In the genomic region with DNA sequence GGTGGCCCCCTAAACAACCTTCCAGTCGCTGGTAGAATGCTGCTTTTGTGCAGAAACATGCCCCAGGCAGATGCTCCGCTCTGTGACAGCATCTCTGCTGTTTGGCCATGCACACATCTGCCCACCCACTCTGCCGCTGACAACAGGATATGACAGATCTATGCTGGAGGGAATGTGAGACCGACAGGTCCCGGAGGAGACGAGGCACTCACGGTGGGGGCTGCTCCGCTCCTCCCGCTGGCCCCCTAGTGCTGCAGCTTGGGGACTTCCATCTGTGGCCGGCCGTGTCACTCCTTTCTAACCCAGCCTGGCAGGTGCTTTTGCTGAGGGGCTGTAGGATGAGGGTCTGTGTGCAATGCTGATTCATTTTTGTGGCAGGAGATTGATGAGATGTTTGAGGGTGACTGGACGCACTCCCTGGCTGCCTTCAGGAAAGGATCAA, we compare ENCODE assay signal across 1 cellular context.
TF ChIP-seq lines count a peak whose summit lies in the region.

No MANE protein-coding gene starts in this region.

TF ChIP-seq in GM12878, 131 proteins besides CTCF, POLR2A, EP300 and RAD21 (continued from another document and continues in another):
- TF ChIP-seq, protein P1, sequence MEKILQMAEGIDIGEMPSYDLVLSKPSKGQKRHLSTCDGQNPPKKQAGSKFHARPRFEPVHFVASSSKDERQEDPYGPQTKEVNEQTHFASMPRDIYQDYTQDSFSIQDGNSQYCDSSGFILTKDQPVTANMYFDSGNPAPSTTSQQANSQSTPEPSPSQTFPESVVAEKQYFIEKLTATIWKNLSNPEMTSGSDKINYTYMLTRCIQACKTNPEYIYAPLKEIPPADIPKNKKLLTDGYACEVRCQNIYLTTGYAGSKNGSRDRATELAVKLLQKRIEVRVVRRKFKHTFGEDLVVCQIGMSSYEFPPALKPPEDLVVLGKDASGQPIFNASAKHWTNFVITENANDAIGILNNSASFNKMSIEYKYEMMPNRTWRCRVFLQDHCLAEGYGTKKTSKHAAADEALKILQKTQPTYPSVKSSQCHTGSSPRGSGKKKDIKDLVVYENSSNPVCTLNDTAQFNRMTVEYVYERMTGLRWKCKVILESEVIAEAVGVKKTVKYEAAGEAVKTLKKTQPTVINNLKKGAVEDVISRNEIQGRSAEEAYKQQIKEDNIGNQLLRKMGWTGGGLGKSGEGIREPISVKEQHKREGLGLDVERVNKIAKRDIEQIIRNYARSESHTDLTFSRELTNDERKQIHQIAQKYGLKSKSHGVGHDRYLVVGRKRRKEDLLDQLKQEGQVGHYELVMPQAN (conservative IDR thresholded peaks at IDR 0.05): no peak
- TF ChIP-seq IKZF1 (conservative IDR thresholded peaks at IDR 0.05) (peak; percentile 90), YY1 (IDR thresholded peaks at IDR 0.05; ENCODE audit: low read depth, low read length) (no peak), NR2F1 (conservative IDR thresholded peaks at IDR 0.05) (no peak; the same call in 1 of the 2 replicates), FOXK2 (IDR thresholded peaks at IDR 0.05) (no peak), MTA3 (IDR thresholded peaks at IDR 0.05; ENCODE audit: borderline replicate concordance, low read length) (no peak), IRF4 (IDR thresholded peaks at IDR 0.05; ENCODE audit: low read depth, low read length) (no peak), HDGF (IDR thresholded peaks at IDR 0.05) (peak; percentile 62; the same call in 1 of the 2 replicates), CHD4 (IDR thresholded peaks at IDR 0.05) (no peak), ZNF24 (IDR thresholded peaks at IDR 0.05) (no peak), ATF7 (IDR thresholded peaks at IDR 0.05; ENCODE audit: low read depth) (0 out of 2 replicates have a peak, but pooled peaks have one; percentile 34), TCF7 (IDR thresholded peaks at IDR 0.05; ENCODE audit: borderline replicate concordance) (no peak), POLR2AphosphoS5 (IDR thresholded peaks at IDR 0.05; ENCODE audit: low read length) (no peak), TCF3 (IDR thresholded peaks at IDR 0.05; ENCODE audit: borderline replicate concordance, insufficient read depth, low read depth, low read length) (no peak), EGR1 (IDR thresholded peaks at IDR 0.05; ENCODE audit: borderline replicate concordance in 1 of 2, low read depth in 2 of 2, low read length in 2 of 2) (peak in 1 of 2 experiments; percentile 55; a peak in 1 of 3 replicates), NBN (IDR thresholded peaks at IDR 0.05) (peak; percentile 76; the same call in 1 of the 2 replicates), EZH2 (IDR thresholded peaks at IDR 0.05; ENCODE audit: borderline replicate concordance, control insufficient read depth, low read depth, low read length) (no peak), GABPA (IDR thresholded peaks at IDR 0.05; ENCODE audit: low read depth) (no peak), STAT1 (conservative IDR thresholded peaks at IDR 0.05) (no peak), ASH2L (IDR thresholded peaks at IDR 0.05; ENCODE audit: borderline replicate concordance, low read depth) (no peak), TARDBP (IDR thresholded peaks at IDR 0.05; ENCODE audit: borderline replicate concordance) (no peak), ZNF622 (IDR thresholded peaks at IDR 0.05) (no peak), SREBF1 (IDR thresholded peaks at IDR 0.05; ENCODE audit: low read length) (no peak), MEF2A (IDR thresholded peaks at IDR 0.05; ENCODE audit: insufficient read depth, low read depth, low read length) (no peak), POLR2AphosphoS2 (IDR thresholded peaks at IDR 0.05; ENCODE audit: low read depth, low read length) (no peak), HDAC6 (IDR thresholded peaks at IDR 0.05; ENCODE audit: unreplicated experiment) (no peak), SMAD5 (IDR thresholded peaks at IDR 0.05; ENCODE audit: low read depth) (no peak)
- TF ChIP-seq, protein P2, sequence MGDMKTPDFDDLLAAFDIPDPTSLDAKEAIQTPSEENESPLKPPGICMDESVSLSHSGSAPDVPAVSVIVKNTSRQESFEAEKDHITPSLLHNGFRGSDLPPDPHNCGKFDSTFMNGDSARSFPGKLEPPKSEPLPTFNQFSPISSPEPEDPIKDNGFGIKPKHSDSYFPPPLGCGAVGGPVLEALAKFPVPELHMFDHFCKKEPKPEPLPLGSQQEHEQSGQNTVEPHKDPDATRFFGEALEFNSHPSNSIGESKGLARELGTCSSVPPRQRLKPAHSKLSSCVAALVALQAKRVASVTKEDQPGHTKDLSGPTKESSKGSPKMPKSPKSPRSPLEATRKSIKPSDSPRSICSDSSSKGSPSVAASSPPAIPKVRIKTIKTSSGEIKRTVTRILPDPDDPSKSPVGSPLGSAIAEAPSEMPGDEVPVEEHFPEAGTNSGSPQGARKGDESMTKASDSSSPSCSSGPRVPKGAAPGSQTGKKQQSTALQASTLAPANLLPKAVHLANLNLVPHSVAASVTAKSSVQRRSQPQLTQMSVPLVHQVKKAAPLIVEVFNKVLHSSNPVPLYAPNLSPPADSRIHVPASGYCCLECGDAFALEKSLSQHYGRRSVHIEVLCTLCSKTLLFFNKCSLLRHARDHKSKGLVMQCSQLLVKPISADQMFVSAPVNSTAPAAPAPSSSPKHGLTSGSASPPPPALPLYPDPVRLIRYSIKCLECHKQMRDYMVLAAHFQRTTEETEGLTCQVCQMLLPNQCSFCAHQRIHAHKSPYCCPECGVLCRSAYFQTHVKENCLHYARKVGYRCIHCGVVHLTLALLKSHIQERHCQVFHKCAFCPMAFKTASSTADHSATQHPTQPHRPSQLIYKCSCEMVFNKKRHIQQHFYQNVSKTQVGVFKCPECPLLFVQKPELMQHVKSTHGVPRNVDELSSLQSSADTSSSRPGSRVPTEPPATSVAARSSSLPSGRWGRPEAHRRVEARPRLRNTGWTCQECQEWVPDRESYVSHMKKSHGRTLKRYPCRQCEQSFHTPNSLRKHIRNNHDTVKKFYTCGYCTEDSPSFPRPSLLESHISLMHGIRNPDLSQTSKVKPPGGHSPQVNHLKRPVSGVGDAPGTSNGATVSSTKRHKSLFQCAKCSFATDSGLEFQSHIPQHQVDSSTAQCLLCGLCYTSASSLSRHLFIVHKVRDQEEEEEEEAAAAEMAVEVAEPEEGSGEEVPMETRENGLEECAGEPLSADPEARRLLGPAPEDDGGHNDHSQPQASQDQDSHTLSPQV (IDR thresholded peaks at IDR 0.05): no peak
- TF ChIP-seq, protein P3, sequence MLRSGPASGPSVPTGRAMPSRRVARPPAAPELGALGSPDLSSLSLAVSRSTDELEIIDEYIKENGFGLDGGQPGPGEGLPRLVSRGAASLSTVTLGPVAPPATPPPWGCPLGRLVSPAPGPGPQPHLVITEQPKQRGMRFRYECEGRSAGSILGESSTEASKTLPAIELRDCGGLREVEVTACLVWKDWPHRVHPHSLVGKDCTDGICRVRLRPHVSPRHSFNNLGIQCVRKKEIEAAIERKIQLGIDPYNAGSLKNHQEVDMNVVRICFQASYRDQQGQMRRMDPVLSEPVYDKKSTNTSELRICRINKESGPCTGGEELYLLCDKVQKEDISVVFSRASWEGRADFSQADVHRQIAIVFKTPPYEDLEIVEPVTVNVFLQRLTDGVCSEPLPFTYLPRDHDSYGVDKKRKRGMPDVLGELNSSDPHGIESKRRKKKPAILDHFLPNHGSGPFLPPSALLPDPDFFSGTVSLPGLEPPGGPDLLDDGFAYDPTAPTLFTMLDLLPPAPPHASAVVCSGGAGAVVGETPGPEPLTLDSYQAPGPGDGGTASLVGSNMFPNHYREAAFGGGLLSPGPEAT (IDR thresholded peaks at IDR 0.05; ENCODE audit: low read depth): peak; percentile 81
- TF ChIP-seq, protein P4, sequence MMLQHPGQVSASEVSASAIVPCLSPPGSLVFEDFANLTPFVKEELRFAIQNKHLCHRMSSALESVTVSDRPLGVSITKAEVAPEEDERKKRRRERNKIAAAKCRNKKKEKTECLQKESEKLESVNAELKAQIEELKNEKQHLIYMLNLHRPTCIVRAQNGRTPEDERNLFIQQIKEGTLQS (IDR thresholded peaks at IDR 0.05; ENCODE audit: borderline replicate concordance, extremely low read depth, low read depth, low read length): no peak
- TF ChIP-seq, protein P5, sequence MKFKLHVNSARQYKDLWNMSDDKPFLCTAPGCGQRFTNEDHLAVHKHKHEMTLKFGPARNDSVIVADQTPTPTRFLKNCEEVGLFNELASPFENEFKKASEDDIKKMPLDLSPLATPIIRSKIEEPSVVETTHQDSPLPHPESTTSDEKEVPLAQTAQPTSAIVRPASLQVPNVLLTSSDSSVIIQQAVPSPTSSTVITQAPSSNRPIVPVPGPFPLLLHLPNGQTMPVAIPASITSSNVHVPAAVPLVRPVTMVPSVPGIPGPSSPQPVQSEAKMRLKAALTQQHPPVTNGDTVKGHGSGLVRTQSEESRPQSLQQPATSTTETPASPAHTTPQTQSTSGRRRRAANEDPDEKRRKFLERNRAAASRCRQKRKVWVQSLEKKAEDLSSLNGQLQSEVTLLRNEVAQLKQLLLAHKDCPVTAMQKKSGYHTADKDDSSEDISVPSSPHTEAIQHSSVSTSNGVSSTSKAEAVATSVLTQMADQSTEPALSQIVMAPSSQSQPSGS (IDR thresholded peaks at IDR 0.05; ENCODE audit: low read length): no peak
- TF ChIP-seq, protein P6, sequence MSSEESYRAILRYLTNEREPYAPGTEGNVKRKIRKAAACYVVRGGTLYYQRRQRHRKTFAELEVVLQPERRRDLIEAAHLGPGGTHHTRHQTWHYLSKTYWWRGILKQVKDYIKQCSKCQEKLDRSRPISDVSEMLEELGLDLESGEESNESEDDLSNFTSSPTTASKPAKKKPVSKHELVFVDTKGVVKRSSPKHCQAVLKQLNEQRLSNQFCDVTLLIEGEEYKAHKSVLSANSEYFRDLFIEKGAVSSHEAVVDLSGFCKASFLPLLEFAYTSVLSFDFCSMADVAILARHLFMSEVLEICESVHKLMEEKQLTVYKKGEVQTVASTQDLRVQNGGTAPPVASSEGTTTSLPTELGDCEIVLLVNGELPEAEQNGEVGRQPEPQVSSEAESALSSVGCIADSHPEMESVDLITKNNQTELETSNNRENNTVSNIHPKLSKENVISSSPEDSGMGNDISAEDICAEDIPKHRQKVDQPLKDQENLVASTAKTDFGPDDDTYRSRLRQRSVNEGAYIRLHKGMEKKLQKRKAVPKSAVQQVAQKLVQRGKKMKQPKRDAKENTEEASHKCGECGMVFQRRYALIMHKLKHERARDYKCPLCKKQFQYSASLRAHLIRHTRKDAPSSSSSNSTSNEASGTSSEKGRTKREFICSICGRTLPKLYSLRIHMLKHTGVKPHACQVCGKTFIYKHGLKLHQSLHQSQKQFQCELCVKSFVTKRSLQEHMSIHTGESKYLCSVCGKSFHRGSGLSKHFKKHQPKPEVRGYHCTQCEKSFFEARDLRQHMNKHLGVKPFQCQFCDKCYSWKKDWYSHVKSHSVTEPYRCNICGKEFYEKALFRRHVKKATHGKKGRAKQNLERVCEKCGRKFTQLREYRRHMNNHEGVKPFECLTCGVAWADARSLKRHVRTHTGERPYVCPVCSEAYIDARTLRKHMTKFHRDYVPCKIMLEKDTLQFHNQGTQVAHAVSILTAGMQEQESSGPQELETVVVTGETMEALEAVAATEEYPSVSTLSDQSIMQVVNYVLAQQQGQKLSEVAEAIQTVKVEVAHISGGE (CRISPR knock-in tag; IDR thresholded peaks at IDR 0.05): no peak
- TF ChIP-seq, protein P7, sequence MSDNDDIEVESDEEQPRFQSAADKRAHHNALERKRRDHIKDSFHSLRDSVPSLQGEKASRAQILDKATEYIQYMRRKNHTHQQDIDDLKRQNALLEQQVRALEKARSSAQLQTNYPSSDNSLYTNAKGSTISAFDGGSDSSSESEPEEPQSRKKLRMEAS (IDR thresholded peaks at IDR 0.05; ENCODE audit: low read depth, low read length): 0 out of 2 replicates have a peak, but pooled peaks have one; percentile 21
- TF ChIP-seq, protein P8, sequence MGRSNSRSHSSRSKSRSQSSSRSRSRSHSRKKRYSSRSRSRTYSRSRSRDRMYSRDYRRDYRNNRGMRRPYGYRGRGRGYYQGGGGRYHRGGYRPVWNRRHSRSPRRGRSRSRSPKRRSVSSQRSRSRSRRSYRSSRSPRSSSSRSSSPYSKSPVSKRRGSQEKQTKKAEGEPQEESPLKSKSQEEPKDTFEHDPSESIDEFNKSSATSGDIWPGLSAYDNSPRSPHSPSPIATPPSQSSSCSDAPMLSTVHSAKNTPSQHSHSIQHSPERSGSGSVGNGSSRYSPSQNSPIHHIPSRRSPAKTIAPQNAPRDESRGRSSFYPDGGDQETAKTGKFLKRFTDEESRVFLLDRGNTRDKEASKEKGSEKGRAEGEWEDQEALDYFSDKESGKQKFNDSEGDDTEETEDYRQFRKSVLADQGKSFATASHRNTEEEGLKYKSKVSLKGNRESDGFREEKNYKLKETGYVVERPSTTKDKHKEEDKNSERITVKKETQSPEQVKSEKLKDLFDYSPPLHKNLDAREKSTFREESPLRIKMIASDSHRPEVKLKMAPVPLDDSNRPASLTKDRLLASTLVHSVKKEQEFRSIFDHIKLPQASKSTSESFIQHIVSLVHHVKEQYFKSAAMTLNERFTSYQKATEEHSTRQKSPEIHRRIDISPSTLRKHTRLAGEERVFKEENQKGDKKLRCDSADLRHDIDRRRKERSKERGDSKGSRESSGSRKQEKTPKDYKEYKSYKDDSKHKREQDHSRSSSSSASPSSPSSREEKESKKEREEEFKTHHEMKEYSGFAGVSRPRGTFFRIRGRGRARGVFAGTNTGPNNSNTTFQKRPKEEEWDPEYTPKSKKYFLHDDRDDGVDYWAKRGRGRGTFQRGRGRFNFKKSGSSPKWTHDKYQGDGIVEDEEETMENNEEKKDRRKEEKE (IDR thresholded peaks at IDR 0.05): no peak
- TF ChIP-seq, protein P9, sequence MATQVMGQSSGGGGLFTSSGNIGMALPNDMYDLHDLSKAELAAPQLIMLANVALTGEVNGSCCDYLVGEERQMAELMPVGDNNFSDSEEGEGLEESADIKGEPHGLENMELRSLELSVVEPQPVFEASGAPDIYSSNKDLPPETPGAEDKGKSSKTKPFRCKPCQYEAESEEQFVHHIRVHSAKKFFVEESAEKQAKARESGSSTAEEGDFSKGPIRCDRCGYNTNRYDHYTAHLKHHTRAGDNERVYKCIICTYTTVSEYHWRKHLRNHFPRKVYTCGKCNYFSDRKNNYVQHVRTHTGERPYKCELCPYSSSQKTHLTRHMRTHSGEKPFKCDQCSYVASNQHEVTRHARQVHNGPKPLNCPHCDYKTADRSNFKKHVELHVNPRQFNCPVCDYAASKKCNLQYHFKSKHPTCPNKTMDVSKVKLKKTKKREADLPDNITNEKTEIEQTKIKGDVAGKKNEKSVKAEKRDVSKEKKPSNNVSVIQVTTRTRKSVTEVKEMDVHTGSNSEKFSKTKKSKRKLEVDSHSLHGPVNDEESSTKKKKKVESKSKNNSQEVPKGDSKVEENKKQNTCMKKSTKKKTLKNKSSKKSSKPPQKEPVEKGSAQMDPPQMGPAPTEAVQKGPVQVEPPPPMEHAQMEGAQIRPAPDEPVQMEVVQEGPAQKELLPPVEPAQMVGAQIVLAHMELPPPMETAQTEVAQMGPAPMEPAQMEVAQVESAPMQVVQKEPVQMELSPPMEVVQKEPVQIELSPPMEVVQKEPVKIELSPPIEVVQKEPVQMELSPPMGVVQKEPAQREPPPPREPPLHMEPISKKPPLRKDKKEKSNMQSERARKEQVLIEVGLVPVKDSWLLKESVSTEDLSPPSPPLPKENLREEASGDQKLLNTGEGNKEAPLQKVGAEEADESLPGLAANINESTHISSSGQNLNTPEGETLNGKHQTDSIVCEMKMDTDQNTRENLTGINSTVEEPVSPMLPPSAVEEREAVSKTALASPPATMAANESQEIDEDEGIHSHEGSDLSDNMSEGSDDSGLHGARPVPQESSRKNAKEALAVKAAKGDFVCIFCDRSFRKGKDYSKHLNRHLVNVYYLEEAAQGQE (IDR thresholded peaks at IDR 0.05; ENCODE audit: low read depth, low read length): no peak
